Comparison of ENCODE assay signal across 1 cellular context in the genomic region with DNA sequence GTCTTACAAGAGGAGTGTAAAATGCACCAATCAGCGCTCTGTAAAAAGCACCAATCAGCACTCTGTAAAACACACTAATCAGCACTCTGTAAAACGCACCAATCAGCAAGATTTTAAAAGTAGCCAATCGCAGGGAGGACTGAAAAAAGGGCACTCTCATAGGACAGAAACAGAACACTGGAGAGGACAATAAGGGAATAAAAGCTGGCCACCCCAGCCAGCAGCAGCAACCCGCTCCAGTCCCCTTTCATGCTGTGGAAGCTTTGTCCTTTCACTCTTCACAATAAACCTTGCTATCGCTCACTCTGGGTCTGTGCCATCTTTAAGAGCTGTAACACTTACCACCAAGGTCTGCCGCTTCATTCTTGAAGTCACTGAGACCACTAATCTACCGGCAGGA.
TF ChIP-seq lines count a peak whose summit lies in the region.

No MANE protein-coding gene starts in this region.

TF ChIP-seq in WTC11, 78 proteins besides CTCF, POLR2A, EP300 and RAD21 (continued from another document):
- TF ChIP-seq, protein P1, sequence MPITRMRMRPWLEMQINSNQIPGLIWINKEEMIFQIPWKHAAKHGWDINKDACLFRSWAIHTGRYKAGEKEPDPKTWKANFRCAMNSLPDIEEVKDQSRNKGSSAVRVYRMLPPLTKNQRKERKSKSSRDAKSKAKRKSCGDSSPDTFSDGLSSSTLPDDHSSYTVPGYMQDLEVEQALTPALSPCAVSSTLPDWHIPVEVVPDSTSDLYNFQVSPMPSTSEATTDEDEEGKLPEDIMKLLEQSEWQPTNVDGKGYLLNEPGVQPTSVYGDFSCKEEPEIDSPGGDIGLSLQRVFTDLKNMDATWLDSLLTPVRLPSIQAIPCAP (CRISPR knock-in tag; IDR thresholded peaks at IDR 0.05): no peak
- TF ChIP-seq JAZF1 (CRISPR knock-in tag; IDR thresholded peaks at IDR 0.05): no peak
- no peak for TF ChIP-seq JUN (CRISPR knock-in tag; IDR thresholded peaks at IDR 0.05)
- no peak for TF ChIP-seq SMAD3 (CRISPR knock-in tag; IDR thresholded peaks at IDR 0.05; ENCODE audit: borderline replicate concordance)
